Comparison of ENCODE assay signal across 22 cellular contexts in the genomic region with DNA sequence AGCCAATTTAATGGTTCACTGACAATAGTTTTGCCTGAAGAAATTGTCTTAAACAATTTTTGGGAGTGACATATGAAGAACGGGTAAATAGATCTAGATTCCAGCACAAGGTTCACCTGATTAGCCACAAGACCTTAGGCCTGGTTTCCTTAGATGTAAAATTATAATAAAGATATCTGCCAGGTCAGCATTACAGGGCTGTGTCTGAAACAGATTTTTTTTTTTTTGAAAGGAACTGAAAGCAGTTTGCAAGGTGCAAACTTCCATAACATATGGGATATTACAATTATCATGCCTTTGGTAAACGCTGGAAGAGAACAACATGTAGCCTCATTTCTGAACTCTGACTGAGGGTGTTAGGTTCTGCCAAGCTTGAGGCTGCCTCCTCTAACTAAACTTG.
DNase-seq lines count a peak whose midpoint lies in the region; ATAC-seq, FAIRE-seq and TF ChIP-seq lines count a peak whose summit lies in the region.
"Had no signal": no experiment of that assay in that cellular context is flagged by ENCODE, and none has a peak within 500 bp of the region (broad histone marks: within the 10 kb centered on the region; RNA-seq: fewer than 3 reads in every experiment).

No MANE protein-coding gene starts in this region.

- no peak overlapping the region for H3K9ac ChIP-seq in MM.1S (ENCODE audit: low read length)
- no peak overlapping the region for H3K9ac ChIP-seq in adipocyte (ENCODE audit: low read length)
- H3K9ac ChIP-seq: BLaER1 had no signal

- FAIRE-seq in A549 (lab: Jason Lieb, UNC), result no peak
- FAIRE-seq: G401.6, GM12878, GM12892, GM18507 had no signal

- H3K27ac Mint-ChIP-seq in activated CD8-positive, alpha-beta T cell treated with anti-CD3 and anti-CD28 coated beads for 36 hours, result no peak overlapping the region
- H3K27ac Mint-ChIP-seq: CD14-positive monocyte; CD4-positive, alpha-beta memory T cell; CD4-positive, CD25-positive, alpha-beta regulatory T cell; CD8-positive, alpha-beta memory T cell had no signal

- H3K4me3 ChIP-seq in A549 (no peak overlapping the region), MM.1S (ENCODE audit: low read length) (no peak overlapping the region), adipocyte (ENCODE audit: low read length) (no peak overlapping the region), psoas muscle (no peak overlapping the region)
- H3K4me3 ChIP-seq: BLaER1, GM12878 had no signal

- DNase-seq in A549 (ENCODE audit: low read depth in 1 of 2, low spot score in 1 of 2) (no peak), MM.1S (peak; percentile 60), adipocyte (ENCODE audit: low read depth) (peak; percentile 19), DMS 273 (lab: John Stamatoyannopoulos, UW; ENCODE audit: unreplicated experiment) (no peak), psoas muscle (no peak)
- no peak for DNase-seq in activated CD8-positive, alpha-beta T cell treated with anti-CD3 and anti-CD28 coated beads for 36 hours
- DNase-seq: ACHN; BE2C; C1 segment of cervical spinal cord; CD4-positive, CD25-positive, alpha-beta regulatory T cell; CD8-positive, alpha-beta memory T cell; COR-L47; DMS79 treated with DMSO at 0.1 percent for 48 hours; GF-D8 had no signal

- H3K4me1 Mint-ChIP-seq in activated CD8-positive, alpha-beta T cell treated with anti-CD3 and anti-CD28 coated beads for 36 hours (ENCODE audit: low read depth), result no peaks in the 10 kb centered on the region
- H3K4me1 Mint-ChIP-seq: CD14-positive monocyte; CD4-positive, alpha-beta memory T cell; CD4-positive, CD25-positive, alpha-beta regulatory T cell; CD8-positive, alpha-beta memory T cell had no signal

- intact Hi-C loops in psoas muscle (cut with DNase I), result no loop called here
- intact Hi-C loops in activated CD8-positive, alpha-beta T cell treated with anti-CD3 and anti-CD28 coated beads for 36 hours (cut with micrococcal nuclease), result no loop called here

- TF ChIP-seq RAD21 in A549 (conservative IDR thresholded peaks at IDR 0.05 in 1 of 2, IDR thresholded peaks at IDR 0.05 in 1 of 2), result no peak

- H3K4me3 Mint-ChIP-seq in activated CD8-positive, alpha-beta T cell treated with anti-CD3 and anti-CD28 coated beads for 36 hours, result no peak overlapping the region
- H3K4me3 Mint-ChIP-seq: CD14-positive monocyte; CD4-positive, alpha-beta memory T cell; CD4-positive, CD25-positive, alpha-beta regulatory T cell; CD8-positive, alpha-beta memory T cell had no signal

- no peaks in the 10 kb centered on the region for H4K20me1 ChIP-seq in MM.1S (ENCODE audit: insufficient read depth, low read length)
- H4K20me1 ChIP-seq: BLaER1 had no signal

- no peak for TF ChIP-seq POLR2A in A549 (IDR thresholded peaks at IDR 0.05; ENCODE audit: low read length)

- whole genome bisulfite sequencing in A549 (ENCODE audit: missing lambda C conversion rate), result 25% methylated on average over 2 of the region's 2 CpGs
- 79 to 95% (median 85%) methylated on average over 2 of the region's 2 CpGs for WGBS in psoas muscle, 3 donors

- H3K4me2 ChIP-seq in A549, result no peak overlapping the region
- H3K4me2 ChIP-seq in MM.1S (ENCODE audit: low read depth, low read length), result peak overlapping the region; percentile 17
- H3K4me2 ChIP-seq: BLaER1 had no signal

- H3K36me3 Mint-ChIP-seq in activated CD8-positive, alpha-beta T cell treated with anti-CD3 and anti-CD28 coated beads for 36 hours (ENCODE audit: low read depth), result no peaks in the 10 kb centered on the region
- H3K36me3 Mint-ChIP-seq: CD14-positive monocyte; CD4-positive, alpha-beta memory T cell; CD4-positive, CD25-positive, alpha-beta regulatory T cell; CD8-positive, alpha-beta memory T cell had no signal

- H3K36me3 ChIP-seq in MM.1S (replicated peaks; ENCODE audit: insufficient read depth, low read length) (no peaks in the 10 kb centered on the region), adipocyte (ENCODE audit: control insufficient read depth, insufficient read depth, low read length, severe bottlenecking) (no peaks in the 10 kb centered on the region), psoas muscle (ENCODE audit: insufficient read depth in 1 of 2, low read depth in 1 of 2) (no peaks in the 10 kb centered on the region)
- H3K36me3 ChIP-seq: BE2C, BLaER1 had no signal

- no peak overlapping the region for H2AFZ ChIP-seq in MM.1S (ENCODE audit: low read length)

- H3K27ac ChIP-seq in 22Rv1 (peak overlapping the region; percentile 36), A549 (no peak overlapping the region), MM.1S (ENCODE audit: low read length) (peak overlapping the region; percentile 4; the same call in 1 of the 2 replicates), psoas muscle (no peak overlapping the region)
- H3K27ac ChIP-seq: BLaER1 had no signal

- no peak for TF ChIP-seq CTCF in 22Rv1 (IDR thresholded peaks at IDR 0.05)
- TF ChIP-seq CTCF in A549 (IDR thresholded peaks at IDR 0.05), result no peak
- TF ChIP-seq CTCF in MM.1S (IDR thresholded peaks at IDR 0.05; ENCODE audit: low read length), result no peak
- no peak for TF ChIP-seq CTCF in psoas muscle (IDR thresholded peaks at IDR 0.05)
- TF ChIP-seq CTCF in activated CD8-positive, alpha-beta T cell treated with anti-CD3 and anti-CD28 coated beads for 36 hours (IDR thresholded peaks at IDR 0.05), result no peak

- no peaks in the 10 kb centered on the region for H3K27me3 Mint-ChIP-seq in activated CD8-positive, alpha-beta T cell treated with anti-CD3 and anti-CD28 coated beads for 36 hours
- H3K27me3 Mint-ChIP-seq: CD4-positive, alpha-beta memory T cell; CD4-positive, CD25-positive, alpha-beta regulatory T cell; CD8-positive, alpha-beta memory T cell had no signal

- TF ChIP-seq EP300 in A549 (IDR thresholded peaks at IDR 0.05), result no peak

- H3K9me3 Mint-ChIP-seq in activated CD8-positive, alpha-beta T cell treated with anti-CD3 and anti-CD28 coated beads for 36 hours, result peaks cover 1% of the 10 kb centered on the region

- no peaks in the 10 kb centered on the region for H3K9me2 ChIP-seq in MM.1S (replicated peaks; ENCODE audit: insufficient read depth, low read length)

- no peaks in the 10 kb centered on the region for H3K9me3 ChIP-seq in A549
- no peaks in the 10 kb centered on the region for H3K9me3 ChIP-seq in MM.1S (replicated peaks; ENCODE audit: insufficient read depth, low read length)
- no peaks in the 10 kb centered on the region for H3K9me3 ChIP-seq in adipocyte (ENCODE audit: control insufficient read depth, low read length)
- H3K9me3 ChIP-seq in psoas muscle, result no peaks in the 10 kb centered on the region
- H3K9me3 ChIP-seq: BE2C, BLaER1 had no signal

- H3F3A ChIP-seq in MM.1S (ENCODE audit: insufficient read depth, low read length), result peaks cover 8% of the 10 kb centered on the region

- ATAC-seq in A549 (no peak), psoas muscle (no peak)
- ATAC-seq in activated CD8-positive, alpha-beta T cell treated with anti-CD3 and anti-CD28 coated beads for 36 hours, result no peak
- ATAC-seq: GM12878 had no signal

- CTCF ChIA-PET in A549 (lab: Yijun Ruan, JAX), result no interaction called here
- CTCF ChIA-PET in activated CD8-positive, alpha-beta T cell treated with anti-CD3 and anti-CD28 coated beads for 36 hours (lab: Charles Lee), result no interaction called here

- POLR2A ChIA-PET in A549 (lab: Yijun Ruan, JAX), result no interaction called here
- POLR2A ChIA-PET in activated CD8-positive, alpha-beta T cell treated with anti-CD3 and anti-CD28 coated beads for 36 hours (lab: Charles Lee), result no interaction called here

- no peaks in the 10 kb centered on the region for H3K79me2 ChIP-seq in MM.1S (ENCODE audit: low read length)

- no peaks in the 10 kb centered on the region for H3K4me1 ChIP-seq in A549
- peaks cover 22% of the 10 kb centered on the region for H3K4me1 ChIP-seq in MM.1S (ENCODE audit: low read length)
- no peaks in the 10 kb centered on the region for H3K4me1 ChIP-seq in adipocyte (ENCODE audit: control insufficient read depth, insufficient read depth, low read length)
- H3K4me1 ChIP-seq in psoas muscle, result peaks cover 13% of the 10 kb centered on the region
- H3K4me1 ChIP-seq: BE2C, BLaER1 had no signal

- H3K27me3 ChIP-seq in MM.1S (replicated peaks; ENCODE audit: insufficient read depth, low read length) (no peaks in the 10 kb centered on the region), adipocyte (replicated peaks; ENCODE audit: control insufficient read depth, insufficient read depth, low read length) (no peaks in the 10 kb centered on the region), psoas muscle (ENCODE audit: insufficient read depth in 3 of 3, low read length in 2 of 3) (no peaks in the 10 kb centered on the region)
- H3K27me3 ChIP-seq: BE2C, BLaER1 had no signal

TF ChIP-seq in A549, 52 proteins besides CTCF, POLR2A, EP300 and RAD21:
- peak; percentile 52 for TF ChIP-seq MAFK (IDR thresholded peaks at IDR 0.05; ENCODE audit: partially characterized antibody)
- TF ChIP-seq HOXA7 (CRISPR knock-in tag; IDR thresholded peaks at IDR 0.05), result no peak
- no peak for TF ChIP-seq FOSL2 (IDR thresholded peaks at IDR 0.05)
- TF ChIP-seq FOSL2 (CRISPR knock-in tag; IDR thresholded peaks at IDR 0.05), result no peak
- TF ChIP-seq BHLHE40 (IDR thresholded peaks at IDR 0.05; ENCODE audit: low read depth, low read length), result no peak
- no peak for TF ChIP-seq ZC3H11A (IDR thresholded peaks at IDR 0.05)
- TF ChIP-seq NPAS2 (CRISPR knock-in tag; IDR thresholded peaks at IDR 0.05; ENCODE audit: borderline replicate concordance), result no peak
- no peak for TF ChIP-seq MAZ (IDR thresholded peaks at IDR 0.05; ENCODE audit: borderline replicate concordance, low read depth, low read length)
- no peak for TF ChIP-seq EHMT2 (IDR thresholded peaks at IDR 0.05; ENCODE audit: low read depth)
TF ChIP-seq in A549: peak in this region for 1.

Comparison
In these comparisons a context has a peak if more than half of its experiments do, and no peak if none do; other contexts are left out.
1. H3K27ac ChIP-seq: peak in 22Rv1 (single experiment) and MM.1S (single experiment); none in A549 (0 of 2) and psoas muscle (single experiment).
2. DNase-seq: peak in MM.1S (single experiment) and adipocyte (single experiment); none in A549 (0 of 2), DMS 273 (single experiment), psoas muscle (0 of 2) and activated CD8-positive, alpha-beta T cell treated with anti-CD3 and anti-CD28 coated beads for 36 hours (single experiment).